Comparison of ENCODE assay signal across 8 cellular contexts in the genomic region with DNA sequence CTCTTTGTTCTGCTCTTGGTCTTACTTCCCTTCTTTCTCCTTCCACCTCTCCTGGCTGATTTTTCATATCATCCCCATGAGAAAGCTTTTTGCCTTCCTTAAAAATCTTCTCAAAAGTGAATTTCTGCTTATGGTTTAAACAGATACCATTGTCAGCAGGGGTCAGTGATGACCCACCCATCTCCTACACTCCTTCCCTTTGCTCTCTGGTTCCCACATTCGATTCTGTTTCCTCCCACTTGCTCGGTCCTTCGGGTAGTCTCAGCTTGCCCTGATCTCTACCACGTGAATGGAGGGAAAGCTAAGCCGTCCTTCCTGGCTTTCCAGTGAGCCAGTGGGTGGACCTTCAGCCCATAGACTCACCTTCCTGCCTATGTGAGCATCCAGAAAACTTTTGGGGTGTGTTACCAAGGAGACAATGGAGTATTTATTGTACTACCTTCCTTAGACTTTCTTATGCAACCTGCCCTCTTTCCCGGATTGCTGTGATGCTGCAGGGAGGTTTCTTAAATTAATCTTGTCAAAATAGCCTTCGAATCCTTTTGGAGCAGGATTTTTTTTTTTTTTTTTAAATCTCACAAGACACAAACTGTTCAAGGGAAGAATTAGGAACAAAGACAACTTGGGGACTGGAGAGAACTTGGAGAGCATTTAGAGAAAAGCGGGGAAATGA.
DNase-seq lines count a peak whose midpoint lies in the region; ATAC-seq and TF ChIP-seq lines count a peak whose summit lies in the region.

No MANE protein-coding gene starts in this region.

- H3K4me1 Mint-ChIP-seq in T-helper 2 cell treated with Interferon-gamma antibody and Interleukin-4, amounts not matched to agents 5 μg/mL and 100 μg/mL, for 36 hours (ENCODE audit: low read depth) = peaks cover 29% of the 10 kb centered on the region
- peaks cover 14% of the 10 kb centered on the region for H3K4me1 Mint-ChIP-seq in WTC11
- peaks cover 28% of the 10 kb centered on the region for H3K4me1 Mint-ChIP-seq in activated T-cell treated with anti-CD3 and anti-CD28 coated beads, Interleukin-2, amount 50 U/mL, for 4 hours (ENCODE audit: low read depth)

- no peaks in the 10 kb centered on the region for H3K27me3 ChIP-seq in hepatocyte
- no peaks in the 10 kb centered on the region for H3K27me3 ChIP-seq in tibial artery

- H3K27ac Mint-ChIP-seq in T-helper 2 cell treated with Interferon-gamma antibody and Interleukin-4, amounts not matched to agents 5 μg/mL and 100 μg/mL, for 36 hours = no peak overlapping the region
- no peak overlapping the region for H3K27ac Mint-ChIP-seq in WTC11

- H3K4me1 ChIP-seq in hepatocyte (ENCODE audit: insufficient read depth) = peaks cover 16% of the 10 kb centered on the region
- H3K4me1 ChIP-seq in tibial artery = peaks cover 0 to 54% (median 26%) of the 10 kb centered on the region in 4 donors

- H3K9me3 ChIP-seq in hepatocyte (ENCODE audit: low read depth) = no peaks in the 10 kb centered on the region
- H3K9me3 ChIP-seq in tibial artery = no peaks in the 10 kb centered on the region

- ATAC-seq in WTC11 (peak; percentile 61), HG03196 (IDR thresholded peaks at IDR 0.05; ENCODE audit: unreplicated experiment) (no peak)
- ATAC-seq in activated T-cell treated with anti-CD3 and anti-CD28 coated beads, Interleukin-2, amount 50 U/mL, for 4 hours = no peak

- intact Hi-C loops in tibial artery (cut with DNase I; ENCODE audit: low total_unique reads) = no loop called here

- POLR2A ChIA-PET in WTC11 (lab: Charles Lee) = no interaction called here

- CTCF ChIA-PET in WTC11 (lab: Charles Lee) = interaction anchor here (0.8 to 4.4 kb wide), 10 partner anchors 11 to 332 kb away, joined by 3 to 32 read pairs (median 4); no protein-coding TSS in a partner anchor

- H3K9me3 Mint-ChIP-seq in T-helper 2 cell treated with Interferon-gamma antibody and Interleukin-4, amounts not matched to agents 5 μg/mL and 100 μg/mL, for 36 hours = no peaks in the 10 kb centered on the region
- no peaks in the 10 kb centered on the region for H3K9me3 Mint-ChIP-seq in WTC11
- H3K9me3 Mint-ChIP-seq in activated T-cell treated with anti-CD3 and anti-CD28 coated beads, Interleukin-2, amount 50 U/mL, for 4 hours = no peaks in the 10 kb centered on the region

- H3K4me3 ChIP-seq in hepatocyte = no peak overlapping the region
- no peak overlapping the region for H3K4me3 ChIP-seq in tibial artery

- 77% methylated on average over 8 of the region's 8 CpGs for WGBS in hepatocyte (ENCODE audit: low lambda C conversion rate, missing lambda C conversion rate)

- H3K79me2 ChIP-seq in hepatocyte = no peaks in the 10 kb centered on the region

- H4K20me1 ChIP-seq in hepatocyte (ENCODE audit: insufficient read depth, poor library complexity, severe bottlenecking) = no peaks in the 10 kb centered on the region

- H3K4me2 ChIP-seq in hepatocyte = peak overlapping the region; percentile 2

- H3K36me3 Mint-ChIP-seq in T-helper 2 cell treated with Interferon-gamma antibody and Interleukin-4, amounts not matched to agents 5 μg/mL and 100 μg/mL, for 36 hours (ENCODE audit: low read depth) = no peaks in the 10 kb centered on the region
- no peaks in the 10 kb centered on the region for H3K36me3 Mint-ChIP-seq in WTC11
- no peaks in the 10 kb centered on the region for H3K36me3 Mint-ChIP-seq in activated T-cell treated with anti-CD3 and anti-CD28 coated beads, Interleukin-2, amount 50 U/mL, for 4 hours (ENCODE audit: insufficient read depth)

- DNase-seq in T-helper 2 cell treated with Interferon-gamma antibody and Interleukin-4, amounts not matched to agents 5 μg/mL and 100 μg/mL, for 36 hours (ENCODE audit: low spot score) = no peak
- DNase-seq in T-helper 2 cell (no peak), WTC11 (ENCODE audit: low spot score) (no peak), hepatocyte (ENCODE audit: low spot score) (no peak), tibial artery (no peak)
- DNase-seq in activated T-cell treated with anti-CD3 and anti-CD28 coated beads, Interleukin-2, amount 50 U/mL, for 4 hours = no peak
- DNase-seq in stimulated activated CD4-positive, alpha-beta T cell treated with anti-CD3 and anti-CD28 coated beads, Interleukin-4, amount 100 ng/mL, for 1 hour = no peak

- H2AFZ ChIP-seq in hepatocyte = no peak overlapping the region

- H3K9me2 ChIP-seq in hepatocyte (replicated peaks; ENCODE audit: insufficient read depth) = no peaks in the 10 kb centered on the region

- H3K4me3 Mint-ChIP-seq in T-helper 2 cell treated with Interferon-gamma antibody and Interleukin-4, amounts not matched to agents 5 μg/mL and 100 μg/mL, for 36 hours = peak overlapping the region; percentile 6
- no peak overlapping the region for H3K4me3 Mint-ChIP-seq in WTC11
- H3K4me3 Mint-ChIP-seq in activated T-cell treated with anti-CD3 and anti-CD28 coated beads, Interleukin-2, amount 50 U/mL, for 4 hours = no peak overlapping the region

- TF ChIP-seq CTCF in WTC11 (IDR thresholded peaks at IDR 0.05) (no peak), hepatocyte (IDR thresholded peaks at IDR 0.05; ENCODE audit: poor library complexity) (peak; percentile 8), tibial artery (IDR thresholded peaks at IDR 0.05) (no peak)

- H3K36me3 ChIP-seq in hepatocyte (replicated peaks; ENCODE audit: insufficient read depth, low read depth) (no peaks in the 10 kb centered on the region), tibial artery (no peaks in the 10 kb centered on the region)

- H3K27me3 Mint-ChIP-seq in T-helper 2 cell treated with Interferon-gamma antibody and Interleukin-4, amounts not matched to agents 5 μg/mL and 100 μg/mL, for 36 hours (ENCODE audit: low read depth) = peaks cover 7% of the 10 kb centered on the region
- H3K27me3 Mint-ChIP-seq in WTC11 (ENCODE audit: low read depth) = no peaks in the 10 kb centered on the region
- peaks cover 5% of the 10 kb centered on the region for H3K27me3 Mint-ChIP-seq in activated T-cell treated with anti-CD3 and anti-CD28 coated beads, Interleukin-2, amount 50 U/mL, for 4 hours (ENCODE audit: low read depth)

- H3K27ac ChIP-seq in hepatocyte (peak overlapping the region; percentile 18), tibial artery (peak overlapping the region; percentile 42 to 55)

TF ChIP-seq in WTC11, 78 proteins besides CTCF, POLR2A, EP300 and RAD21:
- TF ChIP-seq, protein P1, sequence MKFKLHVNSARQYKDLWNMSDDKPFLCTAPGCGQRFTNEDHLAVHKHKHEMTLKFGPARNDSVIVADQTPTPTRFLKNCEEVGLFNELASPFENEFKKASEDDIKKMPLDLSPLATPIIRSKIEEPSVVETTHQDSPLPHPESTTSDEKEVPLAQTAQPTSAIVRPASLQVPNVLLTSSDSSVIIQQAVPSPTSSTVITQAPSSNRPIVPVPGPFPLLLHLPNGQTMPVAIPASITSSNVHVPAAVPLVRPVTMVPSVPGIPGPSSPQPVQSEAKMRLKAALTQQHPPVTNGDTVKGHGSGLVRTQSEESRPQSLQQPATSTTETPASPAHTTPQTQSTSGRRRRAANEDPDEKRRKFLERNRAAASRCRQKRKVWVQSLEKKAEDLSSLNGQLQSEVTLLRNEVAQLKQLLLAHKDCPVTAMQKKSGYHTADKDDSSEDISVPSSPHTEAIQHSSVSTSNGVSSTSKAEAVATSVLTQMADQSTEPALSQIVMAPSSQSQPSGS (CRISPR knock-in tag; IDR thresholded peaks at IDR 0.05; ENCODE audit: borderline replicate concordance, low read depth) = no peak
- TF ChIP-seq SMAD3 (CRISPR knock-in tag; IDR thresholded peaks at IDR 0.05; ENCODE audit: borderline replicate concordance) (no peak), TP53 (CRISPR knock-in tag; IDR thresholded peaks at IDR 0.05) (no peak), CREB1 (CRISPR knock-in tag; IDR thresholded peaks at IDR 0.05) (no peak)
